17 cellular contexts compared by ENCODE assay signal in the genomic region with DNA sequence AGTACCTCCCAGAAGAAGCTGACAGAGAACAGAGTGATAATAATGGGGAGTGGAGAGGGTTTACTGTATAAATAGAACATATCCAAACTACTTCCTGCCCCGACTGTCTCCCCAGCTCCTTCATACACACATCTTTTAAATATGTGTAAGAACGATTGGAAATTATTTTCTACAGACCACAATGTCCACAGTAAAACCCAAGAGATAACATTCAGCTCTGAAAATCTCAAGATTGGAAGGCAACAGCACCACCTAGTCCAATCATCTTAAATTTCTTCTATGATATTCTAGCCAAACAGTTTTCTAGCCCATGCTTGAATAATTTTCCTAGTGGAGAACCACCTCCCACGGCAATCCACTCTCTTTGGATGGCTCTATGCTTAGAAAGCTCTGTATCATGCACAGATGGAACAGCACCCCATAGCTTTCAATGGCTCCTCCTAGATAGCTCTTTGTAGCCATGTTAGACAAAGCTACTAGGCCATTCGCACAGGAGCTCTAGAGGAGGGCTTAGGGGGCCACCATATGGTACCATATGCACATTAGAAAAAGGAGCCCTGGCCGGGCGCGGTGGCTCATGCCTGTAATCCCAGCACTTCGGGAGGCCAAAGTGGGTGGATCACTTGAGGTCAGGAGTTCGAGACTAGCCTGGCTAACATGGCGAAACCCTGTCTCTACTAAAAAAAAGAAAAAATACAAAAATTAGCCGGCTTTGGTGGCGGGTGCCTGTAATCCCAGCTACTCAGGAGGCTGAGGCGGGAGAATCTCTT. TPM values are rescaled to one million over a fixed set of nuclear protein-coding genes. Genes with fewer than 3 reads are reported as not detected.
DNase-seq lines count a peak whose midpoint lies in the region; ATAC-seq lines count a peak whose summit lies in the region.
"Had no signal": no experiment of that assay in that cellular context is flagged by ENCODE, and none has a peak within 500 bp of the region (broad histone marks: within the 10 kb centered on the region; RNA-seq: fewer than 3 reads in every experiment).

No MANE protein-coding gene starts in this region.

- H3K27ac Mint-ChIP-seq in activated CD4-positive, alpha-beta T cell treated with anti-CD3 and anti-CD28 coated beads for 36 hours = peak overlapping the region; percentile 97
- H3K27ac Mint-ChIP-seq in activated naive CD8-positive, alpha-beta T cell = peak overlapping the region; percentile 93

- CTCF ChIA-PET in activated CD4-positive, alpha-beta T cell treated with anti-CD3 and anti-CD28 coated beads for 36 hours (lab: Charles Lee) = interaction anchor here (0.6 to 4.0 kb wide), 19 partner anchors 12 to 219 kb away, joined by 3 to 24 read pairs (median 5); a partner anchor contains a TSS

- H3K9me3 Mint-ChIP-seq in activated CD4-positive, alpha-beta T cell treated with anti-CD3 and anti-CD28 coated beads for 36 hours (ENCODE audit: low read depth) = no peaks in the 10 kb centered on the region
- no peaks in the 10 kb centered on the region for H3K9me3 Mint-ChIP-seq in activated naive CD8-positive, alpha-beta T cell (ENCODE audit: low read depth)
- H3K9me3 Mint-ChIP-seq: naive B cell had no signal

- peaks cover 77% of the 10 kb centered on the region for H3K36me3 Mint-ChIP-seq in activated CD4-positive, alpha-beta T cell treated with anti-CD3 and anti-CD28 coated beads for 36 hours (ENCODE audit: low read depth)
- H3K36me3 Mint-ChIP-seq in activated naive CD8-positive, alpha-beta T cell = no peaks in the 10 kb centered on the region
- H3K36me3 Mint-ChIP-seq: naive B cell had no signal

- H3K4me3 Mint-ChIP-seq in activated CD4-positive, alpha-beta T cell treated with anti-CD3 and anti-CD28 coated beads for 36 hours = no peak overlapping the region
- no peak overlapping the region for H3K4me3 Mint-ChIP-seq in activated naive CD8-positive, alpha-beta T cell
- H3K4me3 Mint-ChIP-seq: naive B cell had no signal

- POLR2A ChIA-PET in activated CD4-positive, alpha-beta T cell treated with anti-CD3 and anti-CD28 coated beads for 36 hours (lab: Charles Lee) = interaction anchor here (0.6 to 4.5 kb wide), 7 partner anchors 12 to 928 kb away, joined by 3 to 69 read pairs (median 13); a partner anchor contains a TSS

- H3K4me1 Mint-ChIP-seq in activated CD4-positive, alpha-beta T cell treated with anti-CD3 and anti-CD28 coated beads for 36 hours = peaks cover 87% of the 10 kb centered on the region
- H3K4me1 Mint-ChIP-seq in activated naive CD8-positive, alpha-beta T cell (ENCODE audit: low read depth) = peaks cover 64% of the 10 kb centered on the region

- no peaks in the 10 kb centered on the region for H3K27me3 Mint-ChIP-seq in activated CD4-positive, alpha-beta T cell treated with anti-CD3 and anti-CD28 coated beads for 36 hours
- H3K27me3 Mint-ChIP-seq in activated naive CD8-positive, alpha-beta T cell = peaks cover 2% of the 10 kb centered on the region

- intact Hi-C loops in activated CD4-positive, alpha-beta T cell treated with anti-CD3 and anti-CD28 coated beads for 36 hours (cut with DNase I, micrococcal nuclease) = loop anchor here (10.0 kb wide), 2 partner anchors 298 to 492 kb away; a partner anchor contains a TSS

- no peak for DNase-seq in activated CD4-positive, alpha-beta T cell treated with anti-CD3 and anti-CD28 coated beads for 36 hours
- DNase-seq in activated CD4-positive, alpha-beta T cell treated with anti-CD3 and anti-CD28 coated beads for 4 hours = no peak
- peak; percentile 45 for DNase-seq in LHCN-M2 (ENCODE audit: low read depth)
- peak; percentile 60 for DNase-seq in mesenteric fat pad (ENCODE audit: low spot score)
- no peak for DNase-seq in GM19240 (ENCODE audit: insufficient read length, low spot score)
- DNase-seq: COR-L47, GDM1, left ventricle myocardium superior, naive B cell, NCI-H1436, NCI-H345, PC-3 had no signal

- no peak for ATAC-seq in activated CD4-positive, alpha-beta T cell treated with anti-CD3 and anti-CD28 coated beads for 36 hours
- ATAC-seq in GM18870 (IDR thresholded peaks at IDR 0.05; ENCODE audit: unreplicated experiment) = no peak
- no peak for ATAC-seq in GM21529 (IDR thresholded peaks at IDR 0.05; ENCODE audit: unreplicated experiment)
- ATAC-seq: A549, left ventricle myocardium superior, PC-3 had no signal

RNA-seq across cellular contexts. Expression of a gene that starts 18.1 kb away (rescaled TPM):
- 100 to 1,000 TPM; 108 to 124 TPM for total RNA-seq in activated CD4-positive, alpha-beta T cell treated with anti-CD3 and anti-CD28 coated beads for 36 hours
- total RNA-seq in LHCN-M2 (2014; rRNA removed) (5.8 and 5.9 TPM in 2 replicates), mesenteric fat pad (9.8 TPM)
- 6.6 TPM for polyA plus RNA-seq in LHCN-M2 (2012)
- total RNA-seq: temporal lobe had no signal

Comparison
In these comparisons a context has a peak if more than half of its experiments do, and no peak if none do; other contexts are left out.
1. DNase-seq: peak in LHCN-M2 (single experiment) and mesenteric fat pad (single experiment); none in activated CD4-positive, alpha-beta T cell treated with anti-CD3 and anti-CD28 coated beads for 36 hours (single experiment), activated CD4-positive, alpha-beta T cell treated with anti-CD3 and anti-CD28 coated beads for 4 hours (0 of 2) and GM19240 (single experiment).
2. RNA of a gene that starts 18.1 kb away (total RNA-seq): 108 to 124 TPM in activated CD4-positive, alpha-beta T cell treated with anti-CD3 and anti-CD28 coated beads for 36 hours; 9.8 TPM in mesenteric fat pad (single experiment) and 5.8 to 5.9 TPM in LHCN-M2; every median in the first group is over 10 times any median in the second.